ENCODE assay signal across 12 cellular contexts in genomic region chr4:98501383-98501782, GRCh38.
"Had no signal": no experiment of that assay in that cellular context is flagged by ENCODE, and none has a peak within 500 bp of the region (broad histone marks: within the 10 kb centered on the region; RNA-seq: fewer than 3 reads in every experiment).

No MANE protein-coding gene starts in this region.

- ATAC-seq: gastroesophageal sphincter, left ventricle myocardium superior had no signal

- H3K4me3 ChIP-seq: gastroesophageal sphincter, neural progenitor cell, ovary, stomach, thoracic aorta had no signal

- H3K9ac ChIP-seq: neural progenitor cell had no signal

- H3K4me1 ChIP-seq: gastroesophageal sphincter had no signal

- H3K4me2 ChIP-seq: neural progenitor cell had no signal

- H3K36me3 ChIP-seq: gastroesophageal sphincter, neural progenitor cell, ovary, stomach, thoracic aorta had no signal

- H3K27me3 ChIP-seq: gastroesophageal sphincter, neural progenitor cell, ovary, stomach had no signal

- H3K27ac ChIP-seq: gastroesophageal sphincter, neural progenitor cell, ovary, stomach, thoracic aorta had no signal

- H2AFZ ChIP-seq: neural progenitor cell had no signal

- H3K9me3 ChIP-seq: gastroesophageal sphincter, ovary, stomach, thoracic aorta had no signal

- DNase-seq: activated B cell treated with CpG ODN at 0.5 μM for 24 hours; activated effector memory CD4-positive, alpha-beta T cell treated with anti-CD3 and anti-CD28 coated beads, Interleukin-2, amount 50 U/mL, for 16 hours; anterior cingulate cortex; left ventricle myocardium superior; ovary; stimulated activated CD4-positive, alpha-beta T cell treated with anti-CD3 and anti-CD28 coated beads, Interleukin-15, amount 100 ng/mL, for 24 hours; stimulated activated CD4-positive, alpha-beta T cell treated with anti-CD3 and anti-CD28 coated beads, Interleukin-4, amount 100 ng/mL, for 4 hours; stomach; T-helper 1 cell had no signal
